ENCODE assay signal across 18 cellular contexts in the genomic region with DNA sequence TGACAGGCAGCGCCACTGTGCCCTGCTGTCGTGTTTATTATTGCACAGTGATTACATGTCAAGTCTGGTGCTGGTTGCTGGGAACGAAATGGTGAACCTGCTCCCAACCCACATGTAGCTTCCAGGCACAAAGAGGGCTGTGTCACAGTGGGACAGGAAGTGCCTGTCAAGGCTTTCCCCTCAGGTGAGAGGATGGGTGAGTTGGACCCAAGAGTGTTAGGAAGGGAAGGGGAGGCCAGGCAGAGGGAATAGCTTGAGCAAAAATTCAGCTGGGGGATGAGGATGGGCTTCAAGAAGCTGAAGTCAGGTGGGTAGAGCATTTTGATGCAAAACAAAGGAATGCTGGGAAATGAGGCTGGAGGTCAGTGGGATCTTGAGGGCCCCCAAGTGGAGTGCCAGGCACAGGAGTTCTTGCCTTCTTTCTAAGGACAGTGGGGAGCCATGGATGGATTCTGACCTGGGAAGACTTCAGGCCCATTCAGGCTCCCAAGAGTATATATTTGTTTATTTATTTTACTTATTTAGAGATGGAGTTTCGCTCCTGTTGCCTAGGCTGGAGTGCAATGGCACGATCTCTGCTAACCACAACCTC. TPM values are rescaled to one million over a fixed set of nuclear protein-coding genes. Genes with fewer than 3 reads are reported as not detected.
A peak's percentile ranks its signal among the peaks of the same experiment; 100 is the strongest.
DNase-seq lines count a peak whose midpoint lies in the region; ATAC-seq, FAIRE-seq and TF ChIP-seq lines count a peak whose summit lies in the region.
"Had no signal": no experiment of that assay in that cellular context is flagged by ENCODE, and none has a peak within 500 bp of the region (broad histone marks: within the 10 kb centered on the region; RNA-seq: fewer than 3 reads in every experiment).

No MANE protein-coding gene starts in this region.

- intact Hi-C loops in activated CD4-positive, alpha-beta T cell treated with anti-CD3 and anti-CD28 coated beads for 36 hours (cut with DNase I, micrococcal nuclease), result loop anchor here in 1 of 2 experiments (10.0 kb wide), 1 partner anchor 188 kb away; the partner anchor contains the start of gene KEAP1

- no peak for ATAC-seq in activated CD4-positive, alpha-beta T cell treated with anti-CD3 and anti-CD28 coated beads for 36 hours
- ATAC-seq: Panc1 had no signal

- H3K4me3 Mint-ChIP-seq in activated CD4-positive, alpha-beta T cell treated with anti-CD3 and anti-CD28 coated beads for 36 hours, result no peak overlapping the region
- H3K4me3 Mint-ChIP-seq in chondrocyte (ENCODE audit: unreplicated experiment) (no peak overlapping the region), progenitor cell of endocrine pancreas (ENCODE audit: low read depth) (no peak overlapping the region), mesothelial cell of epicardium (no peak overlapping the region)

- CTCF ChIA-PET in activated CD4-positive, alpha-beta T cell treated with anti-CD3 and anti-CD28 coated beads for 36 hours (lab: Charles Lee), result interaction anchor here (0.6 to 0.9 kb wide), 4 partner anchors 11 to 112 kb away, joined by 3 to 6 read pairs (median 4); no protein-coding TSS in a partner anchor

- H3K9me3 Mint-ChIP-seq in activated CD4-positive, alpha-beta T cell treated with anti-CD3 and anti-CD28 coated beads for 36 hours (ENCODE audit: low read depth), result no peaks in the 10 kb centered on the region
- H3K9me3 Mint-ChIP-seq in chondrocyte (ENCODE audit: low read depth), result no peaks in the 10 kb centered on the region
- H3K9me3 Mint-ChIP-seq in progenitor cell of endocrine pancreas (ENCODE audit: low read depth), result no peaks in the 10 kb centered on the region
- no peaks in the 10 kb centered on the region for H3K9me3 Mint-ChIP-seq in mesothelial cell of epicardium

- peak overlapping the region; percentile 21 for H3K27ac Mint-ChIP-seq in activated CD4-positive, alpha-beta T cell treated with anti-CD3 and anti-CD28 coated beads for 36 hours
- H3K27ac Mint-ChIP-seq in chondrocyte (ENCODE audit: unreplicated experiment), result peak overlapping the region; percentile 39
- peak overlapping the region; percentile 93 for H3K27ac Mint-ChIP-seq in progenitor cell of endocrine pancreas
- H3K27ac Mint-ChIP-seq in mesothelial cell of epicardium, result no peak overlapping the region

- H3K27ac ChIP-seq in caudate nucleus (ENCODE audit: low read depth, low read length), result no peak overlapping the region

- peaks cover 13% of the 10 kb centered on the region for H3K4me1 Mint-ChIP-seq in activated CD4-positive, alpha-beta T cell treated with anti-CD3 and anti-CD28 coated beads for 36 hours
- H3K4me1 Mint-ChIP-seq in chondrocyte (ENCODE audit: low read depth), result peaks cover 16% of the 10 kb centered on the region
- H3K4me1 Mint-ChIP-seq in progenitor cell of endocrine pancreas (ENCODE audit: low read depth), result peaks cover 9% of the 10 kb centered on the region
- H3K4me1 Mint-ChIP-seq in mesothelial cell of epicardium, result peaks cover 7% of the 10 kb centered on the region

- peak; percentile 33 for FAIRE-seq in HTR-8/SVneo (lab: Jason Lieb, UNC)
- FAIRE-seq: colon had no signal

- TF ChIP-seq CTCF in chondrocyte (IDR thresholded peaks at IDR 0.05) (no peak), progenitor cell of endocrine pancreas (IDR thresholded peaks at IDR 0.05; ENCODE audit: unreplicated experiment) (no peak), mesothelial cell of epicardium (IDR thresholded peaks at IDR 0.05; ENCODE audit: unreplicated experiment) (no peak)

- POLR2A ChIA-PET in activated CD4-positive, alpha-beta T cell treated with anti-CD3 and anti-CD28 coated beads for 36 hours (lab: Charles Lee), result no interaction called here

- peaks cover 30% of the 10 kb centered on the region for H3K36me3 Mint-ChIP-seq in activated CD4-positive, alpha-beta T cell treated with anti-CD3 and anti-CD28 coated beads for 36 hours (ENCODE audit: low read depth)
- H3K36me3 Mint-ChIP-seq in chondrocyte (ENCODE audit: low read depth) (peaks cover 27% of the 10 kb centered on the region), progenitor cell of endocrine pancreas (ENCODE audit: insufficient read depth) (peaks cover 22% of the 10 kb centered on the region), mesothelial cell of epicardium (peaks cover 26% of the 10 kb centered on the region)

- H3K27me3 Mint-ChIP-seq in activated CD4-positive, alpha-beta T cell treated with anti-CD3 and anti-CD28 coated beads for 36 hours, result no peaks in the 10 kb centered on the region
- no peaks in the 10 kb centered on the region for H3K27me3 Mint-ChIP-seq in chondrocyte (ENCODE audit: low read depth)
- H3K27me3 Mint-ChIP-seq in progenitor cell of endocrine pancreas, result no peaks in the 10 kb centered on the region
- H3K27me3 Mint-ChIP-seq in mesothelial cell of epicardium (ENCODE audit: low read depth), result peaks cover 6% of the 10 kb centered on the region

- no peak for DNase-seq in activated CD4-positive, alpha-beta T cell treated with anti-CD3 and anti-CD28 coated beads for 36 hours
- DNase-seq in activated CD4-positive, alpha-beta T cell treated with anti-CD3 and anti-CD28 coated beads, Interleukin-2, amount 50 U/mL, for 4 hours, result no peak
- DNase-seq in HTR-8/SVneo (ENCODE audit: insufficient read length, low spot score) (no peak), chondrocyte (ENCODE audit: low spot score) (no peak), progenitor cell of endocrine pancreas (ENCODE audit: low spot score, unreplicated experiment) (no peak), caudate nucleus (lab: John Stamatoyannopoulos, UW) (no peak), mesothelial cell of epicardium (ENCODE audit: low spot score in 2 of 2, unreplicated experiment in 2 of 2) (no peak), D341Med (ENCODE audit: low spot score) (no peak)
- DNase-seq: activated CD4-positive, CD25-positive, alpha-beta regulatory T cell treated with anti-CD3 and anti-CD28 coated beads, Interleukin-2, amount 50 U/mL, for 72 hours; activated effector memory CD4-positive, alpha-beta T cell treated with Interleukin-2 at 50 U/mL for 16 hours; aorta; C1 segment of cervical spinal cord; DND-41; foreskin fibroblast; NCI-H1417; NCI-H2171 had no signal

RNA-seq across cellular contexts. Expression of gene QTRT1, which starts 8.5 kb away (rescaled TPM):
- 10 to 100 TPM; 51.5 to 52.8 TPM for total RNA-seq in activated CD4-positive, alpha-beta T cell treated with anti-CD3 and anti-CD28 coated beads for 36 hours
- total RNA-seq in chondrocyte (28.2 to 50.2 TPM (median 33.7 TPM) in 3 replicates), progenitor cell of endocrine pancreas (53.9 and 59.3 TPM in 2 replicates), mesothelial cell of epicardium (57.9 to 66.6 TPM (median 62.5 TPM) in 3 replicates)

RNA-seq across cellular contexts. Expression of gene DNM2, which starts 25.1 kb away (rescaled TPM):
- total RNA-seq in activated CD4-positive, alpha-beta T cell treated with anti-CD3 and anti-CD28 coated beads for 36 hours, result 100 to 1,000 TPM; 167 to 185 TPM
- 106 to 125 TPM (median 116 TPM) in 3 replicates for total RNA-seq in chondrocyte
- total RNA-seq in progenitor cell of endocrine pancreas, result 124 and 127 TPM in 2 replicates
- 126 to 128 TPM (median 128 TPM) in 3 replicates for total RNA-seq in mesothelial cell of epicardium

RNA-seq across cellular contexts. Expression of gene ILF3, which starts 38.6 kb away (rescaled TPM):
- 100 to 1,000 TPM; 433 to 570 TPM for total RNA-seq in activated CD4-positive, alpha-beta T cell treated with anti-CD3 and anti-CD28 coated beads for 36 hours
- 156 to 234 TPM (median 171 TPM) in 3 replicates for total RNA-seq in chondrocyte
- 761 and 784 TPM in 2 replicates for total RNA-seq in progenitor cell of endocrine pancreas
- 606 to 617 TPM (median 613 TPM) in 3 replicates for total RNA-seq in mesothelial cell of epicardium
